In genomic region chr17:7014261-7014994, GRCh38 we compare ENCODE assay signal across 8 cellular contexts. TPM values are rescaled to one million over a fixed set of nuclear protein-coding genes. Genes with fewer than 3 reads are reported as not detected.
DNase-seq lines count a peak whose midpoint lies in the region; ATAC-seq and TF ChIP-seq lines count a peak whose summit lies in the region.

No MANE protein-coding gene starts in this region.

- no peaks in the 10 kb centered on the region for H3K27me3 ChIP-seq in uterus

- no peaks in the 10 kb centered on the region for H3K9me3 Mint-ChIP-seq in T-cell

- CTCF ChIA-PET in T-cell (lab: Charles Lee) = interaction anchor here in 1 of 2 donors (0.6 to 2.1 kb wide), 4 partner anchors 9 to 103 kb away, joined by 3 to 7 read pairs (median 4); partner anchors contain the start of gene SLC16A13

- TF ChIP-seq POLR2A in uterus (IDR thresholded peaks at IDR 0.05) = peak; percentile 78 to 83

- H3K4me1 ChIP-seq in uterus = peaks cover 0 to 12% of the 10 kb centered on the region in 2 donors

- intact Hi-C loops in left ventricle myocardium superior (cut with micrococcal nuclease) = no loop called here
- intact Hi-C loops in uterus (cut with DNase I; ENCODE audit: low total_unique reads) = no loop called here

- TF ChIP-seq CTCF in GM13977 (IDR thresholded peaks at IDR 0.05; ENCODE audit: extremely low read depth, insufficient read depth, missing control alignments) (peak; percentile 78), uterus (IDR thresholded peaks at IDR 0.05) (peak; percentile 67 to 85 (median 76))

- POLR2A ChIA-PET in T-cell (lab: Charles Lee) = interaction anchor here (0.7 to 1.5 kb wide), 2 partner anchors 21 to 298 kb away, joined by 3 to 4 read pairs; partner anchors contain the start of gene SLC16A13 (in 1 of the 2)

- in situ Hi-C loops in GM13977 (cut with MboI; ENCODE audit: low pct_unique_long_range_greater_than_20kb, low sequenced_read_pairs, unreplicated experiment) = no loop called here

- H3K36me3 ChIP-seq in uterus = no peaks in the 10 kb centered on the region

- H3K4me3 ChIP-seq in uterus = peak overlapping the region; percentile 81 to 87

- H3K4me1 Mint-ChIP-seq in T-cell = peaks cover 68 to 81% (median 80%) of the 10 kb centered on the region in 3 donors

- peak overlapping the region; percentile 89 to 97 (median 93) for H3K4me3 Mint-ChIP-seq in T-cell

- no peaks in the 10 kb centered on the region for H3K9me3 ChIP-seq in uterus

- H3K27ac ChIP-seq in uterus = peak overlapping the region; percentile 94 to 96

- ATAC-seq in HG02852 (IDR thresholded peaks at IDR 0.05; ENCODE audit: unreplicated experiment) = peak; percentile 82
- peak; percentile 82 to 89 (median 88) for ATAC-seq in T-cell (replicated peaks in 1 of 4)
- peak; percentile 89 for ATAC-seq in left ventricle myocardium superior

- H3K27me3 Mint-ChIP-seq in T-cell = no peaks in the 10 kb centered on the region

- H3K36me3 Mint-ChIP-seq in T-cell = peaks cover 7% of the 10 kb centered on the region

- peak overlapping the region; percentile 99 to 100 for H3K27ac Mint-ChIP-seq in T-cell

- DNase-seq in GM13977 (ENCODE audit: low spot score) (peak; percentile 94), NCI-H1436 (lab: John Stamatoyannopoulos, UW) (peak; percentile 91), T-cell (peak; percentile 94 to 99 (median 97)), amniotic stem cell (lab: John Stamatoyannopoulos, UW) (peak; percentile 95), left ventricle myocardium superior (peak; percentile 99), pulmonary artery endothelial cell (ENCODE audit: low read depth, low spot score) (peak; percentile 90), uterus (peak; percentile 97 to 98)

RNA-seq across cellular contexts. Expression of gene RNASEK, which starts 2.0 kb away (rescaled TPM):
- total RNA-seq in T-cell (100 to 1,000 TPM in 4 of 5 donors, 10 to 100 TPM in 1; 98.3 to 160 (median 133) TPM), left ventricle myocardium superior (174 TPM), pulmonary artery endothelial cell (54.3 and 60.5 TPM in 2 replicates), uterus (100 to 1,000 TPM in 2 of 4 donors, 10 to 100 TPM in 2; 30.8 to 153 (median 101) TPM)

RNA-seq across cellular contexts. Expression of gene BCL6B, which starts 8.4 kb away (rescaled TPM):
- total RNA-seq in T-cell (under 1 TPM in 1 of 5 donors, not detected in 4; 0.53 TPM), left ventricle myocardium superior (13.1 TPM), pulmonary artery endothelial cell (101 and 117 TPM in 2 replicates), uterus (10 to 100 TPM in 3 of 4 donors, 1 to 10 TPM in 1; 9.7 to 32.8 (median 22.7) TPM)

RNA-seq across cellular contexts. Expression of gene ALOX12, which starts 18.6 kb away (rescaled TPM):
- total RNA-seq in T-cell = under 1 TPM in 3 of 5 donors, not detected in 2; 0.12 to 0.78 (median 0.13) TPM
- total RNA-seq in left ventricle myocardium superior = not detected
- total RNA-seq in pulmonary artery endothelial cell = not detected in 2 replicates
- under 1 TPM in 2 of 4 donors, not detected in 2; 0.14 to 0.34 TPM for total RNA-seq in uterus

RNA-seq across cellular contexts. Expression of gene SLC16A13, which starts 21.4 kb away (rescaled TPM):
- total RNA-seq in T-cell = 10 to 100 TPM in 3 of 5 donors, 1 to 10 TPM in 2; 3.8 to 17.6 (median 15.4) TPM
- 1.2 TPM for total RNA-seq in left ventricle myocardium superior
- 0.92 and 1.4 TPM in 2 replicates for total RNA-seq in pulmonary artery endothelial cell
- 1 to 10 TPM in 1 of 4 donors, under 1 TPM in 1, not detected in 2; 0.51 to 3.4 TPM for total RNA-seq in uterus

RNA-seq across cellular contexts. Expression of gene SLC16A11, which starts 29.5 kb away (rescaled TPM):
- total RNA-seq in T-cell = 1 to 10 TPM; 1.4 to 2.2 (median 1.8) TPM
- total RNA-seq in left ventricle myocardium superior = 0.47 TPM
- 0.26 and 0.78 TPM in 2 replicates for total RNA-seq in pulmonary artery endothelial cell
- 1 to 10 TPM in 1 of 4 donors, under 1 TPM in 3; 0.14 to 10.0 (median 0.85) TPM for total RNA-seq in uterus

Comparison
In these comparisons a context has a peak if more than half of its experiments do, and no peak if none do; other contexts are left out.
1. Peak in every context shown above with its lines: DNase-seq, ATAC-seq, H3K4me3 ChIP-seq and H3K27ac ChIP-seq.